In genomic region chr14:104505085-104506074, GRCh38 we compare ENCODE assay signal across 1 cellular context.
TF ChIP-seq lines count a peak whose summit lies in the region.

No MANE protein-coding gene starts in this region.

TF ChIP-seq in WTC11, 78 proteins besides CTCF, POLR2A, EP300 and RAD21 (continued from another document):
- TF ChIP-seq, protein P1, sequence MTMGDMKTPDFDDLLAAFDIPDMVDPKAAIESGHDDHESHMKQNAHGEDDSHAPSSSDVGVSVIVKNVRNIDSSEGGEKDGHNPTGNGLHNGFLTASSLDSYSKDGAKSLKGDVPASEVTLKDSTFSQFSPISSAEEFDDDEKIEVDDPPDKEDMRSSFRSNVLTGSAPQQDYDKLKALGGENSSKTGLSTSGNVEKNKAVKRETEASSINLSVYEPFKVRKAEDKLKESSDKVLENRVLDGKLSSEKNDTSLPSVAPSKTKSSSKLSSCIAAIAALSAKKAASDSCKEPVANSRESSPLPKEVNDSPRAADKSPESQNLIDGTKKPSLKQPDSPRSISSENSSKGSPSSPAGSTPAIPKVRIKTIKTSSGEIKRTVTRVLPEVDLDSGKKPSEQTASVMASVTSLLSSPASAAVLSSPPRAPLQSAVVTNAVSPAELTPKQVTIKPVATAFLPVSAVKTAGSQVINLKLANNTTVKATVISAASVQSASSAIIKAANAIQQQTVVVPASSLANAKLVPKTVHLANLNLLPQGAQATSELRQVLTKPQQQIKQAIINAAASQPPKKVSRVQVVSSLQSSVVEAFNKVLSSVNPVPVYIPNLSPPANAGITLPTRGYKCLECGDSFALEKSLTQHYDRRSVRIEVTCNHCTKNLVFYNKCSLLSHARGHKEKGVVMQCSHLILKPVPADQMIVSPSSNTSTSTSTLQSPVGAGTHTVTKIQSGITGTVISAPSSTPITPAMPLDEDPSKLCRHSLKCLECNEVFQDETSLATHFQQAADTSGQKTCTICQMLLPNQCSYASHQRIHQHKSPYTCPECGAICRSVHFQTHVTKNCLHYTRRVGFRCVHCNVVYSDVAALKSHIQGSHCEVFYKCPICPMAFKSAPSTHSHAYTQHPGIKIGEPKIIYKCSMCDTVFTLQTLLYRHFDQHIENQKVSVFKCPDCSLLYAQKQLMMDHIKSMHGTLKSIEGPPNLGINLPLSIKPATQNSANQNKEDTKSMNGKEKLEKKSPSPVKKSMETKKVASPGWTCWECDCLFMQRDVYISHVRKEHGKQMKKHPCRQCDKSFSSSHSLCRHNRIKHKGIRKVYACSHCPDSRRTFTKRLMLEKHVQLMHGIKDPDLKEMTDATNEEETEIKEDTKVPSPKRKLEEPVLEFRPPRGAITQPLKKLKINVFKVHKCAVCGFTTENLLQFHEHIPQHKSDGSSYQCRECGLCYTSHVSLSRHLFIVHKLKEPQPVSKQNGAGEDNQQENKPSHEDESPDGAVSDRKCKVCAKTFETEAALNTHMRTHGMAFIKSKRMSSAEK (CRISPR knock-in tag; IDR thresholded peaks at IDR 0.05; ENCODE audit: borderline replicate concordance): no peak
- TF ChIP-seq ZBTB21 (CRISPR knock-in tag; IDR thresholded peaks at IDR 0.05; ENCODE audit: borderline replicate concordance): no peak
- TF ChIP-seq, protein P2, sequence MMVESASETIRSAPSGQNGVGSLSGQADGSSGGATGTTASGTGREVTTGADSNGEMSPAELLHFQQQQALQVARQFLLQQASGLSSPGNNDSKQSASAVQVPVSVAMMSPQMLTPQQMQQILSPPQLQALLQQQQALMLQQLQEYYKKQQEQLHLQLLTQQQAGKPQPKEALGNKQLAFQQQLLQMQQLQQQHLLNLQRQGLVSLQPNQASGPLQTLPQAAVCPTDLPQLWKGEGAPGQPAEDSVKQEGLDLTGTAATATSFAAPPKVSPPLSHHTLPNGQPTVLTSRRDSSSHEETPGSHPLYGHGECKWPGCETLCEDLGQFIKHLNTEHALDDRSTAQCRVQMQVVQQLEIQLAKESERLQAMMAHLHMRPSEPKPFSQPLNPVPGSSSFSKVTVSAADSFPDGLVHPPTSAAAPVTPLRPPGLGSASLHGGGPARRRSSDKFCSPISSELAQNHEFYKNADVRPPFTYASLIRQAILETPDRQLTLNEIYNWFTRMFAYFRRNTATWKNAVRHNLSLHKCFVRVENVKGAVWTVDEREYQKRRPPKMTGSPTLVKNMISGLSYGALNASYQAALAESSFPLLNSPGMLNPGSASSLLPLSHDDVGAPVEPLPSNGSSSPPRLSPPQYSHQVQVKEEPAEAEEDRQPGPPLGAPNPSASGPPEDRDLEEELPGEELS (CRISPR knock-in tag; IDR thresholded peaks at IDR 0.05): no peak
- TF ChIP-seq MLX (CRISPR knock-in tag; IDR thresholded peaks at IDR 0.05): no peak
- TF ChIP-seq NFE2L1 (CRISPR knock-in tag; IDR thresholded peaks at IDR 0.05): no peak
- TF ChIP-seq ZNF423 (CRISPR knock-in tag; IDR thresholded peaks at IDR 0.05): no peak
